ENCODE assay signal across 23 cellular contexts in genomic region chr5:36535390-36535789, GRCh38.
DNase-seq lines count a peak whose midpoint lies in the region; ATAC-seq and TF ChIP-seq lines count a peak whose summit lies in the region.
"Had no signal": no experiment of that assay in that cellular context is flagged by ENCODE, and none has a peak within 500 bp of the region (broad histone marks: within the 10 kb centered on the region; RNA-seq: fewer than 3 reads in every experiment).

No MANE protein-coding gene starts in this region.

- peaks cover 0 to 33% (median 0%) of the 10 kb centered on the region in 12 donors for H3K4me1 ChIP-seq in heart left ventricle
- H3K4me1 ChIP-seq in gastrocnemius medialis = peaks cover 14 to 17% of the 10 kb centered on the region in 2 donors
- H3K4me1 ChIP-seq: Caco-2, prostate gland had no signal

- no peaks in the 10 kb centered on the region for H3K4me1 Mint-ChIP-seq in T-helper 2 cell treated with Interferon-gamma antibody and Interleukin-4, amounts not matched to agents 5 μg/mL and 100 μg/mL, for 36 hours (ENCODE audit: low read depth)
- H3K4me1 Mint-ChIP-seq: activated CD4-positive, alpha-beta T cell treated with anti-CD3 and anti-CD28 coated beads, Interleukin-2, amount 10 ng/mL, durations not matched to agents 24 days and 14 days; activated naive CD8-positive, alpha-beta T cell treated with anti-CD3 and anti-CD28 coated beads, Interleukin-2, amount 50 U/mL, for 24 hours; memory B cell had no signal

- in situ Hi-C loops in gastrocnemius medialis (cut with MboI; ENCODE audit: low sequenced_read_pairs in 4 of 4) = no loop called here

- TF ChIP-seq CTCF in heart left ventricle (IDR thresholded peaks at IDR 0.05) (no peak), gastrocnemius medialis (IDR thresholded peaks at IDR 0.05 in 4 of 5, conservative IDR thresholded peaks at IDR 0.05 in 1 of 5) (no peak)

- peak in 31 of 58 donors; percentile 5 to 73 (median 31) for DNase-seq in anterior cingulate cortex (lab: John Stamatoyannopoulos, UW)
- DNase-seq in heart left ventricle = peak; percentile 36 to 81 (median 70)
- peak; percentile 26 for DNase-seq in midbrain (lab: John Stamatoyannopoulos, UW)
- peak; percentile 36 to 74 for DNase-seq in gastrocnemius medialis
- no peak for DNase-seq in T-helper 2 cell treated with Interferon-gamma antibody and Interleukin-4, amounts not matched to agents 5 μg/mL and 100 μg/mL, for 36 hours (ENCODE audit: low spot score)
- no peak for DNase-seq in stimulated activated CD4-positive, alpha-beta T cell treated with anti-CD3 and anti-CD28 coated beads, Interleukin-4, amount 100 ng/mL, for 4 hours
- DNase-seq: activated CD4-positive, alpha-beta T cell treated with anti-CD3 and anti-CD28 coated beads, Interleukin-2, amount 10 ng/mL, durations not matched to agents 24 days and 14 days; activated gamma-delta T cell treated with Interleukin-2 at 50 U/mL for 16 hours; activated naive CD8-positive, alpha-beta T cell treated with anti-CD3 and anti-CD28 coated beads, Interleukin-2, amount 50 U/mL, for 24 hours; activated T-cell treated with anti-CD3 and anti-CD28 coated beads, Interleukin-2, amount 50 U/mL, for 4 hours; Caco-2; GF-D8; kidney; NCI-H146; NCI-H2171 treated with DMSO at 0.1 percent for 48 hours; NCI-H510A treated with DMSO at 0.1 percent for 48 hours; SHP77 treated with DMSO at 0.1 percent for 48 hours; stimulated activated CD4-positive, alpha-beta T cell treated with anti-CD3 and anti-CD28 coated beads, Interleukin-2, amount 100 ng/mL, for 48 hours; WERI-Rb-1 had no signal

- H3K36me3 ChIP-seq in heart left ventricle (no peaks in the 10 kb centered on the region), gastrocnemius medialis (no peaks in the 10 kb centered on the region)
- H3K36me3 ChIP-seq: prostate gland, WERI-Rb-1 had no signal

- WGBS in heart left ventricle, 4 donors = 65 to 72% (median 69%) methylated on average over 5 of the region's 5 CpGs

- no peaks in the 10 kb centered on the region for H3K9me3 Mint-ChIP-seq in T-helper 2 cell treated with Interferon-gamma antibody and Interleukin-4, amounts not matched to agents 5 μg/mL and 100 μg/mL, for 36 hours
- H3K9me3 Mint-ChIP-seq: activated CD4-positive, alpha-beta T cell treated with anti-CD3 and anti-CD28 coated beads, Interleukin-2, amount 10 ng/mL, durations not matched to agents 24 days and 14 days; activated naive CD8-positive, alpha-beta T cell treated with anti-CD3 and anti-CD28 coated beads, Interleukin-2, amount 50 U/mL, for 24 hours; activated T-cell treated with anti-CD3 and anti-CD28 coated beads, Interleukin-2, amount 50 U/mL, for 4 hours; memory B cell had no signal

- H3K27ac Mint-ChIP-seq in T-helper 2 cell treated with Interferon-gamma antibody and Interleukin-4, amounts not matched to agents 5 μg/mL and 100 μg/mL, for 36 hours = no peak overlapping the region
- H3K27ac Mint-ChIP-seq: activated CD4-positive, alpha-beta T cell treated with anti-CD3 and anti-CD28 coated beads, Interleukin-2, amount 10 ng/mL, durations not matched to agents 24 days and 14 days; activated naive CD8-positive, alpha-beta T cell treated with anti-CD3 and anti-CD28 coated beads, Interleukin-2, amount 50 U/mL, for 24 hours; memory B cell had no signal

- intact Hi-C loops in heart left ventricle (cut with DNase I) = no loop called here
- intact Hi-C loops in gastrocnemius medialis (cut with DNase I; ENCODE audit: low total_unique reads) = no loop called here

- ATAC-seq in heart left ventricle = peak; percentile 92 to 95 (median 94)
- peak; percentile 99 to 100 for ATAC-seq in gastrocnemius medialis
- no peak for ATAC-seq in HG02852 (IDR thresholded peaks at IDR 0.05; ENCODE audit: unreplicated experiment)
- ATAC-seq: activated naive CD8-positive, alpha-beta T cell treated with anti-CD3 and anti-CD28 coated beads, Interleukin-2, amount 50 U/mL, for 24 hours; activated T-cell treated with anti-CD3 and anti-CD28 coated beads, Interleukin-2, amount 50 U/mL, for 4 hours had no signal

- TF ChIP-seq POLR2A in heart left ventricle (IDR thresholded peaks at IDR 0.05) (no peak), gastrocnemius medialis (IDR thresholded peaks at IDR 0.05) (no peak)

- H3K9me3 ChIP-seq in heart left ventricle (no peaks in the 10 kb centered on the region), gastrocnemius medialis (no peaks in the 10 kb centered on the region)
- H3K9me3 ChIP-seq: Caco-2, prostate gland had no signal

- H3K27me3 ChIP-seq in heart left ventricle (no peaks in the 10 kb centered on the region), gastrocnemius medialis (no peaks in the 10 kb centered on the region)
- H3K27me3 ChIP-seq: dorsolateral prefrontal cortex had no signal

- peak overlapping the region; percentile 7 to 83 (median 64) for H3K27ac ChIP-seq in heart left ventricle
- peak overlapping the region; percentile 28 to 70 (median 59) for H3K27ac ChIP-seq in gastrocnemius medialis
- H3K27ac ChIP-seq: prostate gland, WERI-Rb-1 had no signal

- H3K4me3 ChIP-seq in heart left ventricle (no peak overlapping the region), gastrocnemius medialis (no peak overlapping the region)
- H3K4me3 ChIP-seq: dorsolateral prefrontal cortex, prostate gland had no signal

- H3K4me3 Mint-ChIP-seq in T-helper 2 cell treated with Interferon-gamma antibody and Interleukin-4, amounts not matched to agents 5 μg/mL and 100 μg/mL, for 36 hours = no peak overlapping the region
- H3K4me3 Mint-ChIP-seq: activated CD4-positive, alpha-beta T cell treated with anti-CD3 and anti-CD28 coated beads, Interleukin-2, amount 10 ng/mL, durations not matched to agents 24 days and 14 days; activated naive CD8-positive, alpha-beta T cell treated with anti-CD3 and anti-CD28 coated beads, Interleukin-2, amount 50 U/mL, for 24 hours; activated T-cell treated with anti-CD3 and anti-CD28 coated beads, Interleukin-2, amount 50 U/mL, for 4 hours; memory B cell had no signal

- peaks cover 4% of the 10 kb centered on the region for H3K27me3 Mint-ChIP-seq in T-helper 2 cell treated with Interferon-gamma antibody and Interleukin-4, amounts not matched to agents 5 μg/mL and 100 μg/mL, for 36 hours (ENCODE audit: low read depth)

- H3K36me3 Mint-ChIP-seq in T-helper 2 cell treated with Interferon-gamma antibody and Interleukin-4, amounts not matched to agents 5 μg/mL and 100 μg/mL, for 36 hours (ENCODE audit: low read depth) = no peaks in the 10 kb centered on the region
- H3K36me3 Mint-ChIP-seq: memory B cell had no signal

Comparison
In these comparisons a context has a peak if more than half of its experiments do, and no peak if none do; other contexts are left out.
1. DNase-seq: peak in anterior cingulate cortex (31 of 58), heart left ventricle (5 of 5), midbrain (single experiment) and gastrocnemius medialis (2 of 2); none in T-helper 2 cell treated with Interferon-gamma antibody and Interleukin-4, amounts not matched to agents 5 μg/mL and 100 μg/mL, for 36 hours (single experiment) and stimulated activated CD4-positive, alpha-beta T cell treated with anti-CD3 and anti-CD28 coated beads, Interleukin-4, amount 100 ng/mL, for 4 hours (0 of 2).